25 cellular contexts compared by ENCODE assay signal in the genomic region with DNA sequence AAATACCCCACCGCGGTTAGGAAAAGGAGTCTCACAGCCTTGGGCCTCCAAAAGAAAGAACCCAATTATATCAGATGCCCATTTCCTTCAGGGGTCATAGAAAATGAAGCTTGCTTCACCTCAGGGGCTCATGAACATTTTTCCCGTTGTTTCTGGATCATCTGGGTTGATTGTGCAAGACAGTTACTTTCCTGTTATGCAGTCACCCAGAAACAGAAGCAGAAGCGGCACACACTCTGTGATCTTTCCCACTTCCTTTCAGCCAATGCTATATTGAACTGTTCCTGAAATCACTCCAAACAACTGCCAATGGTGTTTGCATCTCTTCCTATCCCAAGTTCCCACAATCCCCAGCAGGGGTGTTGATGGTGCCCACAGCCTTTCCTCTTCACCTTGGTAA.
A peak's percentile ranks its signal among the peaks of the same experiment; 100 is the strongest.
DNase-seq lines count a peak whose midpoint lies in the region; ATAC-seq and TF ChIP-seq lines count a peak whose summit lies in the region.
"Had no signal": no experiment of that assay in that cellular context is flagged by ENCODE, and none has a peak within 500 bp of the region (broad histone marks: within the 10 kb centered on the region; RNA-seq: fewer than 3 reads in every experiment).

No MANE protein-coding gene starts in this region.

- DNase-seq in left ventricle myocardium superior (no peak), left ventricle myocardium inferior (no peak), colonic mucosa (no peak), right lobe of liver (no peak), A673 (ENCODE audit: low spot score) (no peak), SK-N-SH (no peak)
- no peak for DNase-seq in activated CD8-positive, alpha-beta T cell treated with anti-CD3 and anti-CD28 coated beads for 36 hours
- DNase-seq: activated CD8-positive, alpha-beta memory T cell treated with anti-CD3 and anti-CD28 coated beads for 24 hours; activated naive CD4-positive, alpha-beta T cell treated with Interleukin-2 at 50 U/mL for 16 hours; activated T-cell treated with anti-CD3 and anti-CD28 coated beads, Interleukin-2, amount 50 U/mL, for 4 hours; caudate nucleus; effector memory CD4-positive, alpha-beta T cell; esophagus squamous epithelium; HFFc6; MM.1S; NCI-H2029; psoas muscle; stimulated activated CD4-positive, alpha-beta T cell treated with anti-CD3 and anti-CD28 coated beads, Interleukin-12 subunit alpha, Interleukin-12 subunit beta, amount 100 ng/mL, for 4 hours; stimulated activated CD8-positive, alpha-beta memory T cell treated with anti-CD3 and anti-CD28 coated beads, Interleukin-4, amount 100 ng/mL, for 48 hours; T1000 had no signal

- CTCF ChIA-PET in A673 (lab: Charles Lee), result no interaction called here
- CTCF ChIA-PET in activated CD8-positive, alpha-beta T cell treated with anti-CD3 and anti-CD28 coated beads for 36 hours (lab: Charles Lee), result no interaction called here
- CTCF ChIA-PET in SK-N-SH (lab: Yijun Ruan, JAX), result interaction anchor here (0.9 to 1.5 kb wide), 2 partner anchors 26 to 43 kb away, joined by 3 to 5 read pairs; no protein-coding TSS in a partner anchor

- no peaks in the 10 kb centered on the region for H3K27me3 ChIP-seq in left ventricle myocardium inferior (ENCODE audit: low read depth)
- H3K27me3 ChIP-seq in colonic mucosa, result no peaks in the 10 kb centered on the region
- H3K27me3 ChIP-seq in right lobe of liver, result no peaks in the 10 kb centered on the region
- peaks cover 9% of the 10 kb centered on the region for H3K27me3 ChIP-seq in A673 (replicated peaks; ENCODE audit: insufficient read depth, low read depth, low read length, poor library complexity)
- H3K27me3 ChIP-seq in SK-N-SH (ENCODE audit: insufficient read depth), result no peaks in the 10 kb centered on the region
- H3K27me3 ChIP-seq: esophagus squamous epithelium had no signal

- no peaks in the 10 kb centered on the region for H3F3A ChIP-seq in SK-N-SH (replicated peaks; ENCODE audit: insufficient read depth)

- H3K4me3 ChIP-seq in left ventricle myocardium inferior, result no peak overlapping the region
- no peak overlapping the region for H3K4me3 ChIP-seq in colonic mucosa
- no peak overlapping the region for H3K4me3 ChIP-seq in right lobe of liver
- H3K4me3 ChIP-seq in A673 (ENCODE audit: low read depth, low read length, poor library complexity, severe bottlenecking), result no peak overlapping the region
- no peak overlapping the region for H3K4me3 ChIP-seq in SK-N-SH (ENCODE audit: low read depth in 2 of 2, low read length in 1 of 2)
- H3K4me3 ChIP-seq: A549, esophagus squamous epithelium, psoas muscle had no signal

- no peak for TF ChIP-seq POLR2A in right lobe of liver (IDR thresholded peaks at IDR 0.05)

- H3K27me3 Mint-ChIP-seq in activated CD8-positive, alpha-beta T cell treated with anti-CD3 and anti-CD28 coated beads for 36 hours, result peaks cover 10% of the 10 kb centered on the region

- H3K9me3 Mint-ChIP-seq in activated CD8-positive, alpha-beta T cell treated with anti-CD3 and anti-CD28 coated beads for 36 hours, result no peaks in the 10 kb centered on the region
- H3K9me3 Mint-ChIP-seq: activated T-cell treated with anti-CD3 and anti-CD28 coated beads, Interleukin-2, amount 50 U/mL, for 4 hours; CD14-positive monocyte; HFFc6 had no signal

- no peak for TF ChIP-seq RAD21 in SK-N-SH (IDR thresholded peaks at IDR 0.05; ENCODE audit: low read length)

- H3K27ac ChIP-seq in left ventricle myocardium inferior (replicated peaks), result no peak overlapping the region
- peak overlapping the region; percentile 36 for H3K27ac ChIP-seq in colonic mucosa
- no peak overlapping the region for H3K27ac ChIP-seq in right lobe of liver
- H3K27ac ChIP-seq in A673 (ENCODE audit: low read depth, low read length, poor library complexity, severe bottlenecking), result no peak overlapping the region
- H3K27ac ChIP-seq in SK-N-SH (ENCODE audit: low read depth in 2 of 2, low read length in 1 of 2), result peak overlapping the region in 1 of 2 experiments; percentile 55; a peak in 2 of 4 replicates
- H3K27ac ChIP-seq: A549, psoas muscle had no signal

- H3K9me2 ChIP-seq in SK-N-SH, result no peaks in the 10 kb centered on the region

- no peak for TF ChIP-seq EP300 in SK-N-SH (IDR thresholded peaks at IDR 0.05; ENCODE audit: borderline replicate concordance in 1 of 2, low read depth in 1 of 2, low read length in 1 of 2)

- H3K4me1 Mint-ChIP-seq in activated CD8-positive, alpha-beta T cell treated with anti-CD3 and anti-CD28 coated beads for 36 hours (ENCODE audit: low read depth), result no peaks in the 10 kb centered on the region
- H3K4me1 Mint-ChIP-seq: IgD-negative memory B cell had no signal

- TF ChIP-seq CTCF in left ventricle myocardium inferior (IDR thresholded peaks at IDR 0.05; ENCODE audit: borderline replicate concordance), result no peak
- TF ChIP-seq CTCF in colonic mucosa (IDR thresholded peaks at IDR 0.05), result no peak
- no peak for TF ChIP-seq CTCF in right lobe of liver (IDR thresholded peaks at IDR 0.05)
- no peak for TF ChIP-seq CTCF in A673 (conservative IDR thresholded peaks at IDR 0.05; ENCODE audit: low read depth, low read length)
- no peak for TF ChIP-seq CTCF in activated CD8-positive, alpha-beta T cell treated with anti-CD3 and anti-CD28 coated beads for 36 hours (IDR thresholded peaks at IDR 0.05)
- TF ChIP-seq CTCF in SK-N-SH (IDR thresholded peaks at IDR 0.05), result no peak

- no peak overlapping the region for H3K4me3 Mint-ChIP-seq in activated CD8-positive, alpha-beta T cell treated with anti-CD3 and anti-CD28 coated beads for 36 hours
- H3K4me3 Mint-ChIP-seq: activated T-cell treated with anti-CD3 and anti-CD28 coated beads, Interleukin-2, amount 50 U/mL, for 4 hours; HFFc6; IgD-negative memory B cell had no signal

- H4K20me1 ChIP-seq in SK-N-SH (ENCODE audit: insufficient read depth), result no peaks in the 10 kb centered on the region

- ATAC-seq in left ventricle myocardium superior (peak; percentile 33), right lobe of liver (peak in 3 of 4 donors; percentile 46 to 86 (median 64)), GM21367 (IDR thresholded peaks at IDR 0.05; ENCODE audit: unreplicated experiment) (no peak)
- no peak for ATAC-seq in activated CD8-positive, alpha-beta T cell treated with anti-CD3 and anti-CD28 coated beads for 36 hours
- ATAC-seq: A549; activated T-cell treated with anti-CD3 and anti-CD28 coated beads, Interleukin-2, amount 50 U/mL, for 4 hours; Panc1; psoas muscle had no signal

- no peaks in the 10 kb centered on the region for H3K9me3 ChIP-seq in left ventricle myocardium inferior (replicated peaks)
- H3K9me3 ChIP-seq in colonic mucosa, result no peaks in the 10 kb centered on the region
- H3K9me3 ChIP-seq in right lobe of liver, result no peaks in the 10 kb centered on the region
- H3K9me3 ChIP-seq in A673 (ENCODE audit: low read depth, low read length, poor library complexity, severe bottlenecking), result no peaks in the 10 kb centered on the region
- H3K9me3 ChIP-seq in SK-N-SH, result no peaks in the 10 kb centered on the region
- H3K9me3 ChIP-seq: A549, esophagus squamous epithelium, psoas muscle had no signal

- intact Hi-C loops in left ventricle myocardium superior (cut with micrococcal nuclease), result no loop called here
- intact Hi-C loops in left ventricle myocardium inferior (cut with micrococcal nuclease), result no loop called here
- intact Hi-C loops in colonic mucosa (cut with DNase I), result no loop called here
- intact Hi-C loops in right lobe of liver (cut with DNase I), result no loop called here
- intact Hi-C loops in A673 (cut with micrococcal nuclease; ENCODE audit: unreplicated experiment), result no loop called here
- intact Hi-C loops in activated CD8-positive, alpha-beta T cell treated with anti-CD3 and anti-CD28 coated beads for 36 hours (cut with micrococcal nuclease), result no loop called here

- no peak overlapping the region for H2AFZ ChIP-seq in SK-N-SH (ENCODE audit: low read depth)

- BruUV-seq in A673 (replicated peaks; lab: Mats Ljungman, UMichigan), result no TSS peak

- no peak overlapping the region for H3K4me2 ChIP-seq in SK-N-SH
- H3K4me2 ChIP-seq: A549 had no signal

- no peaks in the 10 kb centered on the region for H3K36me3 Mint-ChIP-seq in activated CD8-positive, alpha-beta T cell treated with anti-CD3 and anti-CD28 coated beads for 36 hours (ENCODE audit: low read depth)
- H3K36me3 Mint-ChIP-seq: CD14-positive monocyte had no signal

- H3K27ac Mint-ChIP-seq in activated CD8-positive, alpha-beta T cell treated with anti-CD3 and anti-CD28 coated beads for 36 hours, result no peak overlapping the region
- H3K27ac Mint-ChIP-seq: CD14-positive monocyte, IgD-negative memory B cell had no signal

- POLR2A ChIA-PET in A673 (lab: Charles Lee; ENCODE audit: low non-redundant PET), result no interaction called here
- POLR2A ChIA-PET in activated CD8-positive, alpha-beta T cell treated with anti-CD3 and anti-CD28 coated beads for 36 hours (lab: Charles Lee), result no interaction called here
- POLR2A ChIA-PET in SK-N-SH (lab: Yijun Ruan, JAX), result no interaction called here

- 36% methylated on average over 4 of the region's 4 CpGs for WGBS in right lobe of liver (ENCODE audit: insufficient coverage, low coverage, low lambda C conversion rate, missing lambda C conversion rate)
- 84% methylated on average over 4 of the region's 4 CpGs for WGBS in SK-N-SH (ENCODE audit: low lambda C conversion rate)

- H3K79me2 ChIP-seq in SK-N-SH (ENCODE audit: insufficient read depth), result no peaks in the 10 kb centered on the region

- H3K9ac ChIP-seq in colonic mucosa (ENCODE audit: low read depth in 2 of 2, low read length in 2 of 2) (no peak overlapping the region), SK-N-SH (no peak overlapping the region)

- H3K4me1 ChIP-seq in left ventricle myocardium inferior (peaks cover 12% of the 10 kb centered on the region), colonic mucosa (no peaks in the 10 kb centered on the region), right lobe of liver (no peaks in the 10 kb centered on the region), A673 (ENCODE audit: insufficient read depth, low read length, poor library complexity, severe bottlenecking) (no peaks in the 10 kb centered on the region), SK-N-SH (ENCODE audit: control insufficient read depth in 1 of 2, insufficient read depth in 2 of 2, low read depth in 1 of 2, low read length in 1 of 2) (peaks cover 0 to 14% of the 10 kb centered on the region in 2 experiments; a peak in 2 of 4 replicates)
- H3K4me1 ChIP-seq: A549, psoas muscle had no signal

- H3K36me3 ChIP-seq in left ventricle myocardium inferior (no peaks in the 10 kb centered on the region), colonic mucosa (no peaks in the 10 kb centered on the region), right lobe of liver (no peaks in the 10 kb centered on the region), A673 (ENCODE audit: insufficient read depth, low read length, poor library complexity, severe bottlenecking) (no peaks in the 10 kb centered on the region), SK-N-SH (replicated peaks in 1 of 2; ENCODE audit: control insufficient read depth in 1 of 2, insufficient read depth in 2 of 2, low read length in 1 of 2) (no peaks in the 10 kb centered on the region)
- H3K36me3 ChIP-seq: esophagus squamous epithelium had no signal

Comparison
In these comparisons a context has a peak if more than half of its experiments do, and no peak if none do; other contexts are left out.
1. ATAC-seq: peak in left ventricle myocardium superior (single experiment) and right lobe of liver (3 of 4); none in activated CD8-positive, alpha-beta T cell treated with anti-CD3 and anti-CD28 coated beads for 36 hours (single experiment) and GM21367 (single experiment).